In genomic region chr14:99524804-99525698, GRCh38 we compare ENCODE assay signal across 8 cellular contexts. TPM values are rescaled to one million over a fixed set of nuclear protein-coding genes. Genes with fewer than 3 reads are reported as not detected.
DNase-seq lines count a peak whose midpoint lies in the region; ATAC-seq, FAIRE-seq and TF ChIP-seq lines count a peak whose summit lies in the region.

No MANE protein-coding gene starts in this region.

- H3K4me3 Mint-ChIP-seq in activated T-cell treated with anti-CD3 and anti-CD28 coated beads, Interleukin-2, amount 50 U/mL, for 24 hours: no peak overlapping the region
- H3K4me3 Mint-ChIP-seq in stimulated activated effector memory CD8-positive, alpha-beta T cell treated with anti-CD3 and anti-CD28 coated beads, Interleukin-12 subunit alpha, Interleukin-12 subunit beta, amount 100 ng/mL, for 72 hours: no peak overlapping the region

- H3K4me1 ChIP-seq in cardiac muscle cell (ENCODE audit: low read depth) (peaks cover 14% of the 10 kb centered on the region), aorta (ENCODE audit: control insufficient read depth in 1 of 2, insufficient read depth in 2 of 2, low read length in 2 of 2) (no peaks in the 10 kb centered on the region)

- intact Hi-C loops in aorta (cut with DNase I): no loop called here

- peaks cover 8% of the 10 kb centered on the region for H3K4me1 Mint-ChIP-seq in activated T-cell treated with anti-CD3 and anti-CD28 coated beads, Interleukin-2, amount 50 U/mL, for 24 hours (ENCODE audit: low read depth)
- H3K4me1 Mint-ChIP-seq in stimulated activated effector memory CD8-positive, alpha-beta T cell treated with anti-CD3 and anti-CD28 coated beads, Interleukin-12 subunit alpha, Interleukin-12 subunit beta, amount 100 ng/mL, for 72 hours: peaks cover 9% of the 10 kb centered on the region

- H3K9me3 ChIP-seq in cardiac muscle cell (ENCODE audit: low read depth) (no peaks in the 10 kb centered on the region), aorta (ENCODE audit: control insufficient read depth, low read length) (no peaks in the 10 kb centered on the region)

- H3K4me3 ChIP-seq in cardiac muscle cell: no peak overlapping the region
- H3K4me3 ChIP-seq in aorta (ENCODE audit: low read length in 2 of 2): no peak overlapping the region

- no peaks in the 10 kb centered on the region for H3K36me3 ChIP-seq in cardiac muscle cell
- H3K36me3 ChIP-seq in aorta (ENCODE audit: control insufficient read depth in 1 of 2, insufficient read depth in 2 of 2, low read length in 1 of 2): no peaks in the 10 kb centered on the region

- H3K27ac Mint-ChIP-seq in activated T-cell treated with anti-CD3 and anti-CD28 coated beads, Interleukin-2, amount 50 U/mL, for 24 hours: peak overlapping the region; percentile 59
- H3K27ac Mint-ChIP-seq in stimulated activated effector memory CD8-positive, alpha-beta T cell treated with anti-CD3 and anti-CD28 coated beads, Interleukin-12 subunit alpha, Interleukin-12 subunit beta, amount 100 ng/mL, for 72 hours: peak overlapping the region; percentile 79

- no peak for DNase-seq in activated T-cell treated with anti-CD3 and anti-CD28 coated beads, Interleukin-2, amount 50 U/mL, for 24 hours
- DNase-seq in activated T-cell treated with anti-CD3 and anti-CD28 coated beads, Interleukin-2, amount 50 U/mL, for 1 hour: no peak
- DNase-seq in SW480 (ENCODE audit: low spot score) (peak; percentile 59), cardiac muscle cell (ENCODE audit: low read depth in 1 of 2, low spot score in 1 of 2) (peak; percentile 43 to 47), GM19239 (ENCODE audit: insufficient read length, low spot score) (no peak), aorta (no peak)
- no peak for DNase-seq in stimulated activated effector memory CD8-positive, alpha-beta T cell treated with anti-CD3 and anti-CD28 coated beads, Interleukin-12 subunit alpha, Interleukin-12 subunit beta, amount 100 ng/mL, for 72 hours (ENCODE audit: low spot score in 2 of 2)

- peak; percentile 40 for TF ChIP-seq CTCF in cardiac muscle cell (IDR thresholded peaks at IDR 0.05; ENCODE audit: low read depth, low read length)

- WGBS in aorta, 2 donors: 79 to 80% methylated on average over 17 of the region's 17 CpGs

- H3K27me3 Mint-ChIP-seq in activated T-cell treated with anti-CD3 and anti-CD28 coated beads, Interleukin-2, amount 50 U/mL, for 24 hours: no peaks in the 10 kb centered on the region

- no peaks in the 10 kb centered on the region for H3K9me3 Mint-ChIP-seq in activated T-cell treated with anti-CD3 and anti-CD28 coated beads, Interleukin-2, amount 50 U/mL, for 24 hours
- H3K9me3 Mint-ChIP-seq in stimulated activated effector memory CD8-positive, alpha-beta T cell treated with anti-CD3 and anti-CD28 coated beads, Interleukin-12 subunit alpha, Interleukin-12 subunit beta, amount 100 ng/mL, for 72 hours: no peaks in the 10 kb centered on the region

- no peak overlapping the region for H3K27ac ChIP-seq in cardiac muscle cell
- no peak overlapping the region for H3K27ac ChIP-seq in aorta (ENCODE audit: low read depth in 1 of 2, low read length in 2 of 2)

- no peak for FAIRE-seq in GM19239 (lab: Jason Lieb, UNC)

- ATAC-seq in stimulated activated effector memory CD8-positive, alpha-beta T cell treated with anti-CD3 and anti-CD28 coated beads, Interleukin-12 subunit alpha, Interleukin-12 subunit beta, amount 100 ng/mL, for 72 hours: peak; percentile 3
- ATAC-seq in HG02840 (IDR thresholded peaks at IDR 0.05; ENCODE audit: low FRiP score, unreplicated experiment) (no peak), aorta (ENCODE audit: low FRiP score) (no peak)

- no peaks in the 10 kb centered on the region for H3K36me3 Mint-ChIP-seq in activated T-cell treated with anti-CD3 and anti-CD28 coated beads, Interleukin-2, amount 50 U/mL, for 24 hours (ENCODE audit: low read depth)
- H3K36me3 Mint-ChIP-seq in stimulated activated effector memory CD8-positive, alpha-beta T cell treated with anti-CD3 and anti-CD28 coated beads, Interleukin-12 subunit alpha, Interleukin-12 subunit beta, amount 100 ng/mL, for 72 hours: no peaks in the 10 kb centered on the region

- H3K27me3 ChIP-seq in cardiac muscle cell (no peaks in the 10 kb centered on the region), aorta (ENCODE audit: control insufficient read depth in 1 of 2, insufficient read depth in 2 of 2, low read length in 1 of 2) (no peaks in the 10 kb centered on the region)

RNA-seq across cellular contexts. Expression of gene CCNK, which starts 43.8 kb away (rescaled TPM):
- 14.2 and 17.3 TPM in 2 replicates for total RNA-seq in cardiac muscle cell
- 13.3 and 13.7 TPM in 2 replicates for polyA plus RNA-seq in cardiac muscle cell
- 10 to 100 TPM; 40.5 to 40.9 TPM for total RNA-seq in aorta
- polyA plus RNA-seq in aorta: 10 to 100 TPM; 11.2 to 12.5 TPM

RNA-seq across cellular contexts. Expression of gene SETD3, which starts 44.4 kb away (rescaled TPM):
- total RNA-seq in cardiac muscle cell: 59.4 and 67.5 TPM in 2 replicates
- polyA plus RNA-seq in cardiac muscle cell: 60.1 and 71.4 TPM in 2 replicates
- 10 to 100 TPM; 60.7 to 66.0 TPM for total RNA-seq in aorta
- 10 to 100 TPM; 41.0 to 53.0 TPM for polyA plus RNA-seq in aorta

Comparison
In these comparisons a context has a peak if more than half of its experiments do, and no peak if none do; other contexts are left out.
1. DNase-seq: peak in SW480 (single experiment) and cardiac muscle cell (2 of 2); none in activated T-cell treated with anti-CD3 and anti-CD28 coated beads, Interleukin-2, amount 50 U/mL, for 24 hours (single experiment), activated T-cell treated with anti-CD3 and anti-CD28 coated beads, Interleukin-2, amount 50 U/mL, for 1 hour (single experiment), stimulated activated effector memory CD8-positive, alpha-beta T cell treated with anti-CD3 and anti-CD28 coated beads, Interleukin-12 subunit alpha, Interleukin-12 subunit beta, amount 100 ng/mL, for 72 hours (0 of 2), GM19239 (single experiment) and aorta (0 of 2).